9 cellular contexts compared by ENCODE assay signal in genomic region chr1:156709743-156710489, GRCh38. TPM values are rescaled to one million over a fixed set of nuclear protein-coding genes. Genes with fewer than 3 reads are reported as not detected.
DNase-seq lines count a peak whose midpoint lies in the region; ATAC-seq and TF ChIP-seq lines count a peak whose summit lies in the region.
"Had no signal": no experiment of that assay in that cellular context is flagged by ENCODE, and none has a peak within 500 bp of the region (broad histone marks: within the 10 kb centered on the region; RNA-seq: fewer than 3 reads in every experiment).

No MANE protein-coding gene starts in this region.

- no peaks in the 10 kb centered on the region for H3K9me3 Mint-ChIP-seq in neural crest cell

- H3K4me1 Mint-ChIP-seq in neural crest cell, result peaks cover 60% of the 10 kb centered on the region

- H3K27ac Mint-ChIP-seq in neural crest cell (ENCODE audit: unreplicated experiment), result no peak overlapping the region

- no peak overlapping the region for H3K4me3 ChIP-seq in epithelial cell of esophagus (ENCODE audit: low read length)

- no peak for ATAC-seq in HG02973 (IDR thresholded peaks at IDR 0.05; ENCODE audit: unreplicated experiment)
- ATAC-seq in HG03442 (IDR thresholded peaks at IDR 0.05; ENCODE audit: unreplicated experiment), result no peak

- H3K36me3 Mint-ChIP-seq in neural crest cell (ENCODE audit: low read depth), result no peaks in the 10 kb centered on the region

- peaks cover 20% of the 10 kb centered on the region for H3K27me3 Mint-ChIP-seq in neural crest cell (ENCODE audit: low read depth)

- no peak for TF ChIP-seq CTCF in epithelial cell of esophagus (IDR thresholded peaks at IDR 0.05; ENCODE audit: insufficient read depth, low read depth, low read length, missing control alignments)
- TF ChIP-seq CTCF in neural crest cell (conservative IDR thresholded peaks at IDR 0.05), result no peak

- H3K4me3 Mint-ChIP-seq in neural crest cell, result peak overlapping the region; percentile 86

- peak; percentile 60 for DNase-seq in COR-L47 (lab: John Stamatoyannopoulos, UW)
- peak; percentile 21 for DNase-seq in NCI-H2227 treated with DMSO at 0.1 percent for 48 hours (lab: John Stamatoyannopoulos, UW)
- peak; percentile 93 for DNase-seq in epithelial cell of esophagus (ENCODE audit: low read depth)
- no peak for DNase-seq in neural crest cell (ENCODE audit: low read depth, low spot score)
- DNase-seq in NK-92 treated with Interleukin-12 subunit alpha and Interleukin-12 subunit beta, amount 100 ng/mL, for 24 hours (lab: John Stamatoyannopoulos, UW), result no peak
- no peak for DNase-seq in NCI-H1930 (lab: John Stamatoyannopoulos, UW)

RNA-seq across cellular contexts. Expression of gene CRABP2, which starts 4.5 kb away (rescaled TPM):
- total RNA-seq in neural crest cell, result 606 and 647 TPM in 2 replicates
- total RNA-seq: dermis microvascular lymphatic vessel endothelial cell had no signal

RNA-seq across cellular contexts. Expression of gene METTL25B, which starts 18.4 kb away (rescaled TPM):
- 30.4 and 33.0 TPM in 2 replicates for total RNA-seq in neural crest cell

RNA-seq across cellular contexts. Expression of gene ISG20L2, which starts 18.6 kb away (rescaled TPM):
- total RNA-seq in neural crest cell, result 47.0 and 52.7 TPM in 2 replicates

RNA-seq across cellular contexts. Expression of gene MRPL24, which starts 31.0 kb away (rescaled TPM):
- total RNA-seq in neural crest cell, result 37.3 and 49.3 TPM in 2 replicates

RNA-seq across cellular contexts. Expression of gene NES, which starts 32.7 kb away (rescaled TPM):
- total RNA-seq in neural crest cell, result 248 and 265 TPM in 2 replicates

Comparison
In these comparisons a context has a peak if more than half of its experiments do, and no peak if none do; other contexts are left out.
1. DNase-seq: peak in COR-L47 (single experiment), NCI-H2227 treated with DMSO at 0.1 percent for 48 hours (single experiment) and epithelial cell of esophagus (single experiment); none in neural crest cell (single experiment), NK-92 treated with Interleukin-12 subunit alpha and Interleukin-12 subunit beta, amount 100 ng/mL, for 24 hours (single experiment) and NCI-H1930 (0 of 2).